Comparison of ENCODE assay signal across 8 cellular contexts in the genomic region with DNA sequence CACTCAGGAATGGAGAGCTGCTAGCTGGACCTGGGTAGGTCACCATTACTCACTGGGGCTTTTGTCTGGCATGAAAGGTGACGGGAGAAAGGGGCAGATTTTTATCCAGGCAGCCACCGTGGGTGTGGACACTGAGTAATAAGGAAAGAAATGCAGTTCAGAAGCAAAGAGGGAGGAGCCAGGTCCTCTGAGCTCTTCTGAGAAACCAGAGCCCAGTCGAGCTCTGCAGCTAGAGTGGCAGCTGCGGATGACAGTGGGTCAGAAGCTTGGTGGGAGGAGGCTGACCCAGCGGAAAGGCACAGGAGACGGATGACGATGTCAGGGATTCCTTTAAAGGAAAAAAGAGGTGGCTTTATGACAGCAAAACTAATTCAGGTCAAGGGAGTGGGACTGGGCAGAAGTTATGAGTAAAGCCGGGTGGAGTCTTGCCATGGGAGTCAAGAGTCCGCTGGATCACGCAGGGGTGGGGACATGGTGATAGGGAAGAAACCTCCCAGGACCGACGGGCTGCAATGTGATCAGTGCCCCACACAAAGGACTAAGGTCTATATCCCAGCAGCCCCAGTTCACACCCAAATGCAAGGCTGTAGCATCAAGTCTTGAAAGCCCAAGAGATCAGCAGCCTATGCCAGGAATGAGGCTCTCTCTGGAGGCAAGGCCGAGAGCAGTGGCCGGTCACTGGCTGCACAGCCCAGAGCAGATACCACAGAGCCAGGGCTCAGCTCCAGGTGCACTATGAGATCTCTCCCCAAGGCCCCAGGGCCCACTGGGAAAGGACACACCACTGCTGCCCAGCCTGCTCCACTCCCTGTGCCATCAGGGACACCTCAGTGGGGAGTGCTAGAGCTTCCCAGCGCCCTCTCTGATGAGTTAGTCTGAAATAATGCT. TPM values are rescaled to one million over a fixed set of nuclear protein-coding genes. Genes with fewer than 3 reads are reported as not detected.
DNase-seq lines count a peak whose midpoint lies in the region; ATAC-seq, FAIRE-seq and TF ChIP-seq lines count a peak whose summit lies in the region.

No MANE protein-coding gene starts in this region.

- H3K36me3 ChIP-seq in RWPE2 (ENCODE audit: low read depth): no peaks in the 10 kb centered on the region
- H3K36me3 ChIP-seq in esophagus squamous epithelium: no peaks in the 10 kb centered on the region
- H3K36me3 ChIP-seq in pancreas: no peaks in the 10 kb centered on the region

- FAIRE-seq in pancreas (lab: Jason Lieb, UNC): peak; percentile 65

- DNase-seq in CD1c-positive myeloid dendritic cell (ENCODE audit: extremely low spot score) (peak; percentile 94), RWPE2 (ENCODE audit: low spot score) (peak; percentile 89), esophagus squamous epithelium (lab: John Stamatoyannopoulos, UW) (no peak), pancreas (peak in 4 of 6 donors; percentile 25 to 58 (median 55)), retina (no peak), activated gamma-delta T cell (lab: John Stamatoyannopoulos, UW) (no peak)

- H3K27me3 ChIP-seq in RWPE2 (ENCODE audit: insufficient read depth, poor library complexity, severe bottlenecking) (no peaks in the 10 kb centered on the region), esophagus squamous epithelium (no peaks in the 10 kb centered on the region), pancreas (no peaks in the 10 kb centered on the region)

- intact Hi-C loops in esophagus squamous epithelium (cut with DNase I): no loop called here
- intact Hi-C loops in pancreas (cut with DNase I): no loop called here

- TF ChIP-seq CTCF in RWPE2 (IDR thresholded peaks at IDR 0.05; ENCODE audit: poor library complexity, severe bottlenecking): no peak
- no peak for TF ChIP-seq CTCF in esophagus squamous epithelium (IDR thresholded peaks at IDR 0.05)
- no peak for TF ChIP-seq CTCF in pancreas (IDR thresholded peaks at IDR 0.05)

- WGBS in esophagus squamous epithelium, 2 donors: 26 to 32% methylated on average over 13 to 15 of the region's 15 CpGs
- WGBS in pancreas, 2 donors: 49 to 72% methylated on average over 15 of the region's 15 CpGs

- peaks cover 36% of the 10 kb centered on the region for H3K4me1 ChIP-seq in RWPE2 (ENCODE audit: insufficient read depth, poor library complexity, severe bottlenecking)
- H3K4me1 ChIP-seq in esophagus squamous epithelium: peaks cover 27 to 60% (median 53%) of the 10 kb centered on the region in 3 donors
- peaks cover 5 to 47% (median 21%) of the 10 kb centered on the region in 3 donors for H3K4me1 ChIP-seq in pancreas

- H3K27ac ChIP-seq in RWPE2 (ENCODE audit: poor library complexity, severe bottlenecking) (peak overlapping the region; percentile 94), esophagus squamous epithelium (peak overlapping the region; percentile 91 to 100 (median 100)), pancreas (peak overlapping the region; percentile 10 to 82 (median 54))

- no peak for TF ChIP-seq POLR2A in esophagus squamous epithelium (IDR thresholded peaks at IDR 0.05)

- no peaks in the 10 kb centered on the region for H3K9me3 ChIP-seq in RWPE2 (ENCODE audit: severe bottlenecking)
- no peaks in the 10 kb centered on the region for H3K9me3 ChIP-seq in esophagus squamous epithelium
- H3K9me3 ChIP-seq in pancreas: no peaks in the 10 kb centered on the region

- H3K4me3 ChIP-seq in RWPE2 (ENCODE audit: severe bottlenecking) (no peak overlapping the region), esophagus squamous epithelium (peak overlapping the region in 2 of 4 donors; percentile 7 to 22), pancreas (no peak overlapping the region)

- peak; percentile 84 for ATAC-seq in RWPE2 (ENCODE audit: low read depth)
- ATAC-seq in pancreas: peak; percentile 35 to 71 (median 54)
- no peak for ATAC-seq in HG03565 (IDR thresholded peaks at IDR 0.05; ENCODE audit: unreplicated experiment)
- ATAC-seq in HG02759 (IDR thresholded peaks at IDR 0.05; ENCODE audit: unreplicated experiment): no peak

RNA-seq across cellular contexts. Expression of a gene that starts 6.3 kb away (rescaled TPM):
- total RNA-seq in esophagus squamous epithelium: 10 to 100 TPM in 3 of 4 donors, 1 to 10 TPM in 1; 7.2 to 23.0 (median 17.4) TPM
- 10 to 100 TPM in 4 of 6 donors, 1 to 10 TPM in 2; 8.7 to 15.8 (median 10.3) TPM for total RNA-seq in pancreas
- polyA plus RNA-seq in pancreas: 10 to 100 TPM in 1 of 2 donors, 1 to 10 TPM in 1; 9.6 to 15.3 TPM

Comparison
In these comparisons a context has a peak if more than half of its experiments do, and no peak if none do; other contexts are left out.
1. DNase-seq: peak in CD1c-positive myeloid dendritic cell (single experiment), RWPE2 (single experiment) and pancreas (4 of 6); none in esophagus squamous epithelium (single experiment), retina (single experiment) and activated gamma-delta T cell (single experiment).
2. ATAC-seq: peak in RWPE2 (single experiment) and pancreas (4 of 4); none in HG03565 (single experiment) and HG02759 (single experiment).
3. Peak in every context shown above with its lines, with median percentiles within 50 percentile points of each other: H3K27ac ChIP-seq.